ENCODE assay signal across 8 cellular contexts in genomic region chr19:38617764-38618589, GRCh38. TPM values are rescaled to one million over a fixed set of nuclear protein-coding genes. Genes with fewer than 3 reads are reported as not detected.
A peak's percentile ranks its signal among the peaks of the same experiment; 100 is the strongest.
DNase-seq lines count a peak whose midpoint lies in the region; ATAC-seq and TF ChIP-seq lines count a peak whose summit lies in the region.

Gene MAP4K1, minus strand, starts transcription at chr19:38617953. Its CDS starts 58 bp downstream, at chr19:38617895.

- intact Hi-C loops in esophagus squamous epithelium (cut with DNase I), result no loop called here
- intact Hi-C loops in tibial artery (cut with DNase I; ENCODE audit: low total_unique reads), result loop anchor here (5.0 to 10.0 kb wide), 2 partner anchors 221 to 287 kb away; no protein-coding TSS in a partner anchor

- H3K9me3 ChIP-seq in esophagus squamous epithelium (no peaks in the 10 kb centered on the region), neutrophil (no peaks in the 10 kb centered on the region), tibial artery (no peaks in the 10 kb centered on the region)

- no peak for TF ChIP-seq POLR2A in esophagus squamous epithelium (IDR thresholded peaks at IDR 0.05)

- H3K27ac ChIP-seq in esophagus squamous epithelium (peak within 1 kb of the TSS; percentile 84 to 97 (median 90)), neutrophil (peak within 1 kb of the TSS; percentile 85), tibial artery (peak within 1 kb of the TSS; percentile 77 to 83)

- H3K36me3 ChIP-seq in esophagus squamous epithelium (peaks cover 9 to 32% (median 14%) of the 10 kb centered on the region in 3 donors), neutrophil (peaks cover 24% of the 10 kb centered on the region), tibial artery (peaks cover 24 to 29% (median 24%) of the 10 kb centered on the region in 3 donors)

- H3K4me3 ChIP-seq in esophagus squamous epithelium (peak within 1 kb of the TSS; percentile 62 to 98 (median 90)), neutrophil (ENCODE audit: low read depth in 1 of 2, low read length in 1 of 2) (peak within 1 kb of the TSS; percentile 73 to 92), tibial artery (peak within 1 kb of the TSS; percentile 90 to 98)

- DNase-seq in NCI-H510A (lab: John Stamatoyannopoulos, UW) (peak; percentile 49), activated T-cell treated with anti-CD3 and anti-CD28 coated beads for 1 hour (ENCODE audit: low read depth) (peak; percentile 58), esophagus squamous epithelium (lab: John Stamatoyannopoulos, UW) (peak; percentile 54), tibial artery (peak in 1 of 2 donors; percentile 29), NCI-H1092 (lab: John Stamatoyannopoulos, UW) (no peak)

- ATAC-seq in GM18502 (IDR thresholded peaks at IDR 0.05; ENCODE audit: poor library complexity, unreplicated experiment) (peak; percentile 54), HG02763 (IDR thresholded peaks at IDR 0.05; ENCODE audit: unreplicated experiment) (peak; percentile 44)

- 36 to 53% methylated on average over 12 to 13 of the region's 28 CpGs for WGBS in esophagus squamous epithelium, 2 donors

- peaks cover 16 to 33% (median 18%) of the 10 kb centered on the region in 3 donors for H3K4me1 ChIP-seq in esophagus squamous epithelium
- peaks cover 21 to 27% of the 10 kb centered on the region in 2 experiments for H3K4me1 ChIP-seq in neutrophil (ENCODE audit: control insufficient read depth in 1 of 2, insufficient read depth in 1 of 2, low read depth in 1 of 2, low read length in 1 of 2)
- H3K4me1 ChIP-seq in tibial artery, result peaks cover 0 to 25% (median 19%) of the 10 kb centered on the region in 4 donors

- TF ChIP-seq CTCF in esophagus squamous epithelium (IDR thresholded peaks at IDR 0.05), result no peak
- no peak for TF ChIP-seq CTCF in neutrophil (IDR thresholded peaks at IDR 0.05)
- TF ChIP-seq CTCF in tibial artery (IDR thresholded peaks at IDR 0.05), result no peak

- H3K27me3 ChIP-seq in esophagus squamous epithelium (no peaks in the 10 kb centered on the region), neutrophil (no peaks in the 10 kb centered on the region), tibial artery (no peaks in the 10 kb centered on the region)

RNA-seq across cellular contexts. Expression of gene MAP4K1, which starts in this region (rescaled TPM):
- 1 to 10 TPM; 1.5 to 4.2 (median 2.7) TPM for total RNA-seq in esophagus squamous epithelium
